Comparison of ENCODE assay signal across 1 cellular context in the genomic region with DNA sequence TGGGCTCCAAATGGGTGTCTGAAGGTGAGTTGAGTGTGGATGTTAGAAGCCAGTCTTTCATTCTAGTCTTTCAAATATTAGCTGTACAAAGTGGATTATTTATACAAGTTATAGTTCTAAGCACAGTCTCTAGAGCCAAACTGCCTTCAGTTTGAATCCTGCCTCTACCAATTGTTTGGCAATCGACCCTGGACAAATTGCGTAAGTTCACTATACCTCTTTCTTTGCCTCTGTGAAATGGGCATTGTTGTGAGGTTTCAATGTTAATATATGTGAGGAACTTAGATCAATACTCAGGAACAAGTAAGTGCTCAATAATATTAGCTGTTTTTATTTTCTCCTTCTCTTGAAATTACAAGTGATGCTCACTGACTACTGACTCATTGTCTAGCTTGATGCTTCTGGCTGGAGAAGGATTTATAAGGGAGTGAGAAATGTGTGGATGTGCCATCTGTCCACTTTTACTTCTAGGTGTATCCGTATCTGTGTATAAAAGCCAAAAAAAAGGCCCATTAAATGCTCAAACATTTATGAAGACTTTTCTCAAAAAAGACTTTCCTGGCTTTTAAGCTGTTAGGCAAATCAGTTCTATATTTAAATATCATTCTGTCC.
TF ChIP-seq lines count a peak whose summit lies in the region.

No MANE protein-coding gene starts in this region.

TF ChIP-seq in endothelial cell of umbilical vein, 7 proteins besides CTCF, POLR2A, EP300 and RAD21 (continued from another document):
- no peak for TF ChIP-seq JUN (IDR thresholded peaks at IDR 0.05; ENCODE audit: borderline replicate concordance, insufficient read depth, insufficient read length, low read depth)
- TF ChIP-seq, protein P1, sequence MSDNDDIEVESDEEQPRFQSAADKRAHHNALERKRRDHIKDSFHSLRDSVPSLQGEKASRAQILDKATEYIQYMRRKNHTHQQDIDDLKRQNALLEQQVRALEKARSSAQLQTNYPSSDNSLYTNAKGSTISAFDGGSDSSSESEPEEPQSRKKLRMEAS (IDR thresholded peaks at IDR 0.05; ENCODE audit: insufficient read depth, insufficient read length): no peak
- TF ChIP-seq EZH2 (IDR thresholded peaks at IDR 0.05; ENCODE audit: borderline replicate concordance, low read depth, low read length, severe bottlenecking): no peak
- no peak for TF ChIP-seq POLR2AphosphoS5 (IDR thresholded peaks at IDR 0.05; ENCODE audit: insufficient read depth, low read depth, low read length)
